In the genomic region with DNA sequence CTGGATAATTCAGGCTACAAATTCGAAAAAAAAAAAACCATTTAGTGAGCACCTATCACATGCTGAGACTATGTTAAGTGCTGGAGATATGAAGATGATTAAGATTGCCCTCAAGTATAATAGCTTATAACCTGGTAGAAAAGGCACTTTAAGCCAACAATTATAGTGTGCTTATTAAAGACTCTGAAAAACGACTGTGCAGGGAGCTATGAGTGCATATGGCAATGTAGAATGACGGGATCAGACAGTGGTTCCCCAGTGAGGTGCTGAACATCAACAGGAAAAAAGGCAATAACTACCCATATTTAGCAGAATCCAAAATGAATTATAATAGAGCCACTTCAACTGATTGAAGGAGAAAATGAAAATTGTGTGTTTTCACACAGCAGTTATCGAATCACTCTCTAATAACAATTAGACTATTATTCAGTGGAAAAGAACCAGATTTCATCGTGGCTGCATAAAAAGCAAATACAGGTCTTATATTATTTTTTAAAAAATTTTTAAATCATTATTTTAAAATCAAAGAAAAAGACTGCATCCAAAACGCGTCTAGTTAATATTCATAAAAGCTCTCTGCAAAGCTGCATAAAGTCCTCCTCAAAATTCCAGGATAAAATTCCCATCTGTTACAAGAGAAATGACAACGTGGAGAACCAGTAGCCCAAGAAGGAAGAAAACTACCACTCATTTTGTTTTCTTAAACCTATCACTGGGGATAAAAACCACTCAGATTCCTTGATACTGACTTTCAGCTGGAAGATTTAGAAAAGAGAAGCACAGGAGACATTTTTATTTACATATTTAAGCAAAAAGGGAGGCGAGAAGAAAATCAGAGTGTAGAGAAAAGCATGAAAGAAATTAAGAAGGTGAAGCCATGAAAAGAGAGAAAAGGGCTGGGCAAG, we compare ENCODE assay signal across 1 cellular context.
TF ChIP-seq lines count a peak whose summit lies in the region.

No MANE protein-coding gene starts in this region.

TF ChIP-seq in HepG2, 621 proteins besides CTCF, POLR2A, EP300 and RAD21 (continued from another document):
- TF ChIP-seq, protein P1, sequence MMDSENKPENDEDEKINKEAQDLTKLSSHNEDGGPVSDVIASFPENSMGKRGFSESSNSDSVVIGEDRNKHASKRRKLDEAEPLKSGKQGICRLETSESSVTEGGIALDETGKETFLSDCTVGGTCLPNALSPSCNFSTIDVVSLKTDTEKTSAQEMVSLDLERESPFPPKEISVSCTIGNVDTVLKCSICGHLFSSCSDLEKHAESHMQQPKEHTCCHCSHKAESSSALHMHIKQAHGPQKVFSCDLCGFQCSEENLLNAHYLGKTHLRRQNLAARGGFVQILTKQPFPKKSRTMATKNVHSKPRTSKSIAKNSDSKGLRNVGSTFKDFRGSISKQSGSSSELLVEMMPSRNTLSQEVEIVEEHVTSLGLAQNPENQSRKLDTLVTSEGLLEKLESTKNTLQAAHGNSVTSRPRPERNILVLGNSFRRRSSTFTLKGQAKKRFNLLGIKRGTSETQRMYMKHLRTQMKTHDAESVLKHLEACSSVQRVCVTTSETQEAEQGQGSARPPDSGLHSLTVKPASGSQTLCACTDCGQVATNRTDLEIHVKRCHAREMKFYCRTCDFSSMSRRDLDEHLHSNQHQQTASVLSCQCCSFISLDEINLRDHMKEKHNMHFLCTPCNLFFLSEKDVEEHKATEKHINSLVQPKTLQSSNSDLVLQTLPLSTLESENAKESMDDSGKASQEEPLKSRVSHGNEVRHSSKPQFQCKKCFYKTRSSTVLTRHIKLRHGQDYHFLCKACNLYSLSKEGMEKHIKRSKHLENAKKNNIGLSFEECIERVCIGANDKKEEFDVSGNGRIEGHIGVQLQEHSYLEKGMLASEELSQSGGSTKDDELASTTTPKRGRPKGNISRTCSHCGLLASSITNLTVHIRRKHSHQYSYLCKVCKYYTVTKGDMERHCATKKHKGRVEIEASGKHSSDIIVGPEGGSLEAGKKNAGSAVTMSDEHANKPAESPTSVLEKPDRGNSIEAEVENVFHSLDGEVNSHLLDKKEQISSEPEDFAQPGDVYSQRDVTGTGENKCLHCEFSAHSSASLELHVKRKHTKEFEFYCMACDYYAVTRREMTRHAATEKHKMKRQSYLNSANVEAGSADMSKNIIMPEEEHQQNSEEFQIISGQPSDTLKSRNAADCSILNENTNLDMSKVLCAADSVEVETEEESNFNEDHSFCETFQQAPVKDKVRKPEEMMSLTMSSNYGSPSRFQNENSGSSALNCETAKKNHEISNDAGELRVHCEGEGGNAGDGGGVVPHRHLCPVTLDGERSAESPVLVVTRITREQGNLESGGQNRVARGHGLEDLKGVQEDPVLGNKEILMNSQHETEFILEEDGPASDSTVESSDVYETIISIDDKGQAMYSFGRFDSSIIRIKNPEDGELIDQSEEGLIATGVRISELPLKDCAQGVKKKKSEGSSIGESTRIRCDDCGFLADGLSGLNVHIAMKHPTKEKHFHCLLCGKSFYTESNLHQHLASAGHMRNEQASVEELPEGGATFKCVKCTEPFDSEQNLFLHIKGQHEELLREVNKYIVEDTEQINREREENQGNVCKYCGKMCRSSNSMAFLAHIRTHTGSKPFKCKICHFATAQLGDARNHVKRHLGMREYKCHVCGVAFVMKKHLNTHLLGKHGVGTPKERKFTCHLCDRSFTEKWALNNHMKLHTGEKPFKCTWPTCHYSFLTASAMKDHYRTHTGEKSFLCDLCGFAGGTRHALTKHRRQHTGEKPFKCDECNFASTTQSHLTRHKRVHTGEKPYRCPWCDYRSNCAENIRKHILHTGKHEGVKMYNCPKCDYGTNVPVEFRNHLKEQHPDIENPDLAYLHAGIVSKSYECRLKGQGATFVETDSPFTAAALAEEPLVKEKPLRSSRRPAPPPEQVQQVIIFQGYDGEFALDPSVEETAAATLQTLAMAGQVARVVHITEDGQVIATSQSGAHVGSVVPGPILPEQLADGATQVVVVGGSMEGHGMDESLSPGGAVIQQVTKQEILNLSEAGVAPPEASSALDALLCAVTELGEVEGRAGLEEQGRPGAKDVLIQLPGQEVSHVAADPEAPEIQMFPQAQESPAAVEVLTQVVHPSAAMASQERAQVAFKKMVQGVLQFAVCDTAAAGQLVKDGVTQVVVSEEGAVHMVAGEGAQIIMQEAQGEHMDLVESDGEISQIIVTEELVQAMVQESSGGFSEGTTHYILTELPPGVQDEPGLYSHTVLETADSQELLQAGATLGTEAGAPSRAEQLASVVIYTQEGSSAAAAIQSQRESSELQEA (CRISPR knock-in tag; IDR thresholded peaks at IDR 0.05; ENCODE audit: not compliant biosample characterization) = no peak
- TF ChIP-seq, protein P2, sequence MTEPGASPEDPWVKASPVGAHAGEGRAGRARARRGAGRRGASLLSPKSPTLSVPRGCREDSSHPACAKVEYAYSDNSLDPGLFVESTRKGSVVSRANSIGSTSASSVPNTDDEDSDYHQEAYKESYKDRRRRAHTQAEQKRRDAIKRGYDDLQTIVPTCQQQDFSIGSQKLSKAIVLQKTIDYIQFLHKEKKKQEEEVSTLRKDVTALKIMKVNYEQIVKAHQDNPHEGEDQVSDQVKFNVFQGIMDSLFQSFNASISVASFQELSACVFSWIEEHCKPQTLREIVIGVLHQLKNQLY (CRISPR knock-in tag; IDR thresholded peaks at IDR 0.05) = no peak
- TF ChIP-seq, protein P3, sequence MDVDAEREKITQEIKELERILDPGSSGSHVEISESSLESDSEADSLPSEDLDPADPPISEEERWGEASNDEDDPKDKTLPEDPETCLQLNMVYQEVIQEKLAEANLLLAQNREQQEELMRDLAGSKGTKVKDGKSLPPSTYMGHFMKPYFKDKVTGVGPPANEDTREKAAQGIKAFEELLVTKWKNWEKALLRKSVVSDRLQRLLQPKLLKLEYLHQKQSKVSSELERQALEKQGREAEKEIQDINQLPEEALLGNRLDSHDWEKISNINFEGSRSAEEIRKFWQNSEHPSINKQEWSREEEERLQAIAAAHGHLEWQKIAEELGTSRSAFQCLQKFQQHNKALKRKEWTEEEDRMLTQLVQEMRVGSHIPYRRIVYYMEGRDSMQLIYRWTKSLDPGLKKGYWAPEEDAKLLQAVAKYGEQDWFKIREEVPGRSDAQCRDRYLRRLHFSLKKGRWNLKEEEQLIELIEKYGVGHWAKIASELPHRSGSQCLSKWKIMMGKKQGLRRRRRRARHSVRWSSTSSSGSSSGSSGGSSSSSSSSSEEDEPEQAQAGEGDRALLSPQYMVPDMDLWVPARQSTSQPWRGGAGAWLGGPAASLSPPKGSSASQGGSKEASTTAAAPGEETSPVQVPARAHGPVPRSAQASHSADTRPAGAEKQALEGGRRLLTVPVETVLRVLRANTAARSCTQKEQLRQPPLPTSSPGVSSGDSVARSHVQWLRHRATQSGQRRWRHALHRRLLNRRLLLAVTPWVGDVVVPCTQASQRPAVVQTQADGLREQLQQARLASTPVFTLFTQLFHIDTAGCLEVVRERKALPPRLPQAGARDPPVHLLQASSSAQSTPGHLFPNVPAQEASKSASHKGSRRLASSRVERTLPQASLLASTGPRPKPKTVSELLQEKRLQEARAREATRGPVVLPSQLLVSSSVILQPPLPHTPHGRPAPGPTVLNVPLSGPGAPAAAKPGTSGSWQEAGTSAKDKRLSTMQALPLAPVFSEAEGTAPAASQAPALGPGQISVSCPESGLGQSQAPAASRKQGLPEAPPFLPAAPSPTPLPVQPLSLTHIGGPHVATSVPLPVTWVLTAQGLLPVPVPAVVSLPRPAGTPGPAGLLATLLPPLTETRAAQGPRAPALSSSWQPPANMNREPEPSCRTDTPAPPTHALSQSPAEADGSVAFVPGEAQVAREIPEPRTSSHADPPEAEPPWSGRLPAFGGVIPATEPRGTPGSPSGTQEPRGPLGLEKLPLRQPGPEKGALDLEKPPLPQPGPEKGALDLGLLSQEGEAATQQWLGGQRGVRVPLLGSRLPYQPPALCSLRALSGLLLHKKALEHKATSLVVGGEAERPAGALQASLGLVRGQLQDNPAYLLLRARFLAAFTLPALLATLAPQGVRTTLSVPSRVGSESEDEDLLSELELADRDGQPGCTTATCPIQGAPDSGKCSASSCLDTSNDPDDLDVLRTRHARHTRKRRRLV (CRISPR knock-in tag; IDR thresholded peaks at IDR 0.05) = no peak
- TF ChIP-seq ZNF772 (CRISPR knock-in tag; IDR thresholded peaks at IDR 0.05) = no peak
- TF ChIP-seq ZNF749 (CRISPR knock-in tag; IDR thresholded peaks at IDR 0.05; ENCODE audit: borderline replicate concordance) = no peak
- TF ChIP-seq, protein P4, sequence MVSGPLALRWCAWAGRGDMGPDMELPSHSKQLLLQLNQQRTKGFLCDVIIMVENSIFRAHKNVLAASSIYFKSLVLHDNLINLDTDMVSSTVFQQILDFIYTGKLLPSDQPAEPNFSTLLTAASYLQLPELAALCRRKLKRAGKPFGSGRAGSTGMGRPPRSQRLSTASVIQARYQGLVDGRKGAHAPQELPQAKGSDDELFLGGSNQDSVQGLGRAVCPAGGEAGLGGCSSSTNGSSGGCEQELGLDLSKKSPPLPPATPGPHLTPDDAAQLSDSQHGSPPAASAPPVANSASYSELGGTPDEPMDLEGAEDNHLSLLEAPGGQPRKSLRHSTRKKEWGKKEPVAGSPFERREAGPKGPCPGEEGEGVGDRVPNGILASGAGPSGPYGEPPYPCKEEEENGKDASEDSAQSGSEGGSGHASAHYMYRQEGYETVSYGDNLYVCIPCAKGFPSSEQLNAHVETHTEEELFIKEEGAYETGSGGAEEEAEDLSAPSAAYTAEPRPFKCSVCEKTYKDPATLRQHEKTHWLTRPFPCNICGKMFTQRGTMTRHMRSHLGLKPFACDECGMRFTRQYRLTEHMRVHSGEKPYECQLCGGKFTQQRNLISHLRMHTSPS (CRISPR knock-in tag; IDR thresholded peaks at IDR 0.05; ENCODE audit: low read depth) = no peak
- TF ChIP-seq, protein P5, sequence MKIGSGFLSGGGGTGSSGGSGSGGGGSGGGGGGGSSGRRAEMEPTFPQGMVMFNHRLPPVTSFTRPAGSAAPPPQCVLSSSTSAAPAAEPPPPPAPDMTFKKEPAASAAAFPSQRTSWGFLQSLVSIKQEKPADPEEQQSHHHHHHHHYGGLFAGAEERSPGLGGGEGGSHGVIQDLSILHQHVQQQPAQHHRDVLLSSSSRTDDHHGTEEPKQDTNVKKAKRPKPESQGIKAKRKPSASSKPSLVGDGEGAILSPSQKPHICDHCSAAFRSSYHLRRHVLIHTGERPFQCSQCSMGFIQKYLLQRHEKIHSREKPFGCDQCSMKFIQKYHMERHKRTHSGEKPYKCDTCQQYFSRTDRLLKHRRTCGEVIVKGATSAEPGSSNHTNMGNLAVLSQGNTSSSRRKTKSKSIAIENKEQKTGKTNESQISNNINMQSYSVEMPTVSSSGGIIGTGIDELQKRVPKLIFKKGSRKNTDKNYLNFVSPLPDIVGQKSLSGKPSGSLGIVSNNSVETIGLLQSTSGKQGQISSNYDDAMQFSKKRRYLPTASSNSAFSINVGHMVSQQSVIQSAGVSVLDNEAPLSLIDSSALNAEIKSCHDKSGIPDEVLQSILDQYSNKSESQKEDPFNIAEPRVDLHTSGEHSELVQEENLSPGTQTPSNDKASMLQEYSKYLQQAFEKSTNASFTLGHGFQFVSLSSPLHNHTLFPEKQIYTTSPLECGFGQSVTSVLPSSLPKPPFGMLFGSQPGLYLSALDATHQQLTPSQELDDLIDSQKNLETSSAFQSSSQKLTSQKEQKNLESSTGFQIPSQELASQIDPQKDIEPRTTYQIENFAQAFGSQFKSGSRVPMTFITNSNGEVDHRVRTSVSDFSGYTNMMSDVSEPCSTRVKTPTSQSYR (CRISPR knock-in tag; IDR thresholded peaks at IDR 0.05; ENCODE audit: borderline replicate concordance) = no peak
- no peak for TF ChIP-seq ZNF343 (CRISPR knock-in tag; IDR thresholded peaks at IDR 0.05)
- no peak for TF ChIP-seq ZNF777 (CRISPR knock-in tag; IDR thresholded peaks at IDR 0.05)
- TF ChIP-seq, protein P6, sequence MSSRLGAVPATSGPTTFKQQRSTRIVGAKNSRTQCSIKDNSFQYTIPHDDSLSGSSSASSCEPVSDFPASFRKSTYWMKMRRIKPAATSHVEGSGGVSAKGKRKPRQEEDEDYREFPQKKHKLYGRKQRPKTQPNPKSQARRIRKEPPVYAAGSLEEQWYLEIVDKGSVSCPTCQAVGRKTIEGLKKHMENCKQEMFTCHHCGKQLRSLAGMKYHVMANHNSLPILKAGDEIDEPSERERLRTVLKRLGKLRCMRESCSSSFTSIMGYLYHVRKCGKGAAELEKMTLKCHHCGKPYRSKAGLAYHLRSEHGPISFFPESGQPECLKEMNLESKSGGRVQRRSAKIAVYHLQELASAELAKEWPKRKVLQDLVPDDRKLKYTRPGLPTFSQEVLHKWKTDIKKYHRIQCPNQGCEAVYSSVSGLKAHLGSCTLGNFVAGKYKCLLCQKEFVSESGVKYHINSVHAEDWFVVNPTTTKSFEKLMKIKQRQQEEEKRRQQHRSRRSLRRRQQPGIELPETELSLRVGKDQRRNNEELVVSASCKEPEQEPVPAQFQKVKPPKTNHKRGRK (CRISPR knock-in tag; IDR thresholded peaks at IDR 0.05) = no peak
- TF ChIP-seq, protein P7, sequence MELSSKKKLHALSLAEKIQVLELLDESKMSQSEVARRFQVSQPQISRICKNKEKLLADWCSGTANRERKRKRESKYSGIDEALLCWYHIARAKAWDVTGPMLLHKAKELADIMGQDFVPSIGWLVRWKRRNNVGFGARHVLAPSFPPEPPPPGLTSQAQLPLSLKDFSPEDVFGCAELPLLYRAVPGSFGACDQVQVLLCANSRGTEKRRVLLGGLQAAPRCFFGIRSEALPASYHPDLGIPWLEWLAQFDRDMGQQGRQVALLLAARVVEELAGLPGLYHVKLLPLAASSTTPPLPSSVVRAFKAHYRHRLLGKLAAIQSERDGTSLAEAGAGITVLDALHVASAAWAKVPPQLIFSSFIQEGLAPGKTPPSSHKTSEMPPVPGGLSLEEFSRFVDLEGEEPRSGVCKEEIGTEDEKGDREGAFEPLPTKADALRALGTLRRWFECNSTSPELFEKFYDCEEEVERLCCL (CRISPR knock-in tag; IDR thresholded peaks at IDR 0.05; ENCODE audit: borderline replicate concordance) = no peak
- no peak for TF ChIP-seq ZNF670 (CRISPR knock-in tag; IDR thresholded peaks at IDR 0.05; ENCODE audit: borderline replicate concordance)
- TF ChIP-seq, protein P8, sequence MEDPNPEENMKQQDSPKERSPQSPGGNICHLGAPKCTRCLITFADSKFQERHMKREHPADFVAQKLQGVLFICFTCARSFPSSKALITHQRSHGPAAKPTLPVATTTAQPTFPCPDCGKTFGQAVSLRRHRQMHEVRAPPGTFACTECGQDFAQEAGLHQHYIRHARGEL (CRISPR knock-in tag; IDR thresholded peaks at IDR 0.05) = no peak
- no peak for TF ChIP-seq ZNF296 (CRISPR knock-in tag; conservative IDR thresholded peaks at IDR 0.05)
- TF ChIP-seq, protein P9, sequence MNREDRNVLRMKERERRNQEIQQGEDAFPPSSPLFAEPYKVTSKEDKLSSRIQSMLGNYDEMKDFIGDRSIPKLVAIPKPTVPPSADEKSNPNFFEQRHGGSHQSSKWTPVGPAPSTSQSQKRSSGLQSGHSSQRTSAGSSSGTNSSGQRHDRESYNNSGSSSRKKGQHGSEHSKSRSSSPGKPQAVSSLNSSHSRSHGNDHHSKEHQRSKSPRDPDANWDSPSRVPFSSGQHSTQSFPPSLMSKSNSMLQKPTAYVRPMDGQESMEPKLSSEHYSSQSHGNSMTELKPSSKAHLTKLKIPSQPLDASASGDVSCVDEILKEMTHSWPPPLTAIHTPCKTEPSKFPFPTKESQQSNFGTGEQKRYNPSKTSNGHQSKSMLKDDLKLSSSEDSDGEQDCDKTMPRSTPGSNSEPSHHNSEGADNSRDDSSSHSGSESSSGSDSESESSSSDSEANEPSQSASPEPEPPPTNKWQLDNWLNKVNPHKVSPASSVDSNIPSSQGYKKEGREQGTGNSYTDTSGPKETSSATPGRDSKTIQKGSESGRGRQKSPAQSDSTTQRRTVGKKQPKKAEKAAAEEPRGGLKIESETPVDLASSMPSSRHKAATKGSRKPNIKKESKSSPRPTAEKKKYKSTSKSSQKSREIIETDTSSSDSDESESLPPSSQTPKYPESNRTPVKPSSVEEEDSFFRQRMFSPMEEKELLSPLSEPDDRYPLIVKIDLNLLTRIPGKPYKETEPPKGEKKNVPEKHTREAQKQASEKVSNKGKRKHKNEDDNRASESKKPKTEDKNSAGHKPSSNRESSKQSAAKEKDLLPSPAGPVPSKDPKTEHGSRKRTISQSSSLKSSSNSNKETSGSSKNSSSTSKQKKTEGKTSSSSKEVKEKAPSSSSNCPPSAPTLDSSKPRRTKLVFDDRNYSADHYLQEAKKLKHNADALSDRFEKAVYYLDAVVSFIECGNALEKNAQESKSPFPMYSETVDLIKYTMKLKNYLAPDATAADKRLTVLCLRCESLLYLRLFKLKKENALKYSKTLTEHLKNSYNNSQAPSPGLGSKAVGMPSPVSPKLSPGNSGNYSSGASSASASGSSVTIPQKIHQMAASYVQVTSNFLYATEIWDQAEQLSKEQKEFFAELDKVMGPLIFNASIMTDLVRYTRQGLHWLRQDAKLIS (CRISPR knock-in tag; IDR thresholded peaks at IDR 0.05) = no peak
- no peak for TF ChIP-seq SP2 (CRISPR knock-in tag; IDR thresholded peaks at IDR 0.05)
